ENCODE assay signal across 14 cellular contexts in genomic region chr4:143287571-143287923, GRCh38. TPM values are rescaled to one million over a fixed set of nuclear protein-coding genes. Genes with fewer than 3 reads are reported as not detected.
DNase-seq lines count a peak whose midpoint lies in the region; ATAC-seq and TF ChIP-seq lines count a peak whose summit lies in the region.
"Had no signal": no experiment of that assay in that cellular context is flagged by ENCODE, and none has a peak within 500 bp of the region (broad histone marks: within the 10 kb centered on the region; RNA-seq: fewer than 3 reads in every experiment).

No MANE protein-coding gene starts in this region.

- H3K9ac ChIP-seq in GM23248 (peak overlapping the region; percentile 72), SK-N-SH (peak overlapping the region; percentile 35; the same call in 1 of the 2 replicates)
- H3K9ac ChIP-seq: BLaER1 treated with 17β-estradiol and CSF1 and Interleukin-3, amounts not matched to agents 10 nM and 100 nM had no signal

- H3K9me2 ChIP-seq in GM23248 (ENCODE audit: insufficient read depth) (no peaks in the 10 kb centered on the region), SK-N-SH (no peaks in the 10 kb centered on the region)

- H3K36me3 ChIP-seq in GM23248 (ENCODE audit: low read depth) (no peaks in the 10 kb centered on the region), SK-N-SH (replicated peaks in 1 of 2; ENCODE audit: control insufficient read depth in 1 of 2, insufficient read depth in 2 of 2, low read length in 1 of 2) (no peaks in the 10 kb centered on the region), WERI-Rb-1 (no peaks in the 10 kb centered on the region)
- H3K36me3 ChIP-seq in naive thymus-derived CD4-positive, alpha-beta T cell (ENCODE audit: control insufficient read depth in 2 of 3, insufficient read depth in 3 of 3, low read length in 3 of 3) = no peaks in the 10 kb centered on the region
- H3K36me3 ChIP-seq: BLaER1 treated with 17β-estradiol and CSF1 and Interleukin-3, amounts not matched to agents 10 nM and 100 nM; MG63 had no signal

- peak overlapping the region; percentile 93 for H2AFZ ChIP-seq in GM23248
- peak overlapping the region; percentile 82; the same call in 1 of the 2 replicates for H2AFZ ChIP-seq in SK-N-SH (ENCODE audit: low read depth)

- 65 to 68% methylated on average over 3 of the region's 3 CpGs for WGBS in GM23248 (ENCODE audit: low coverage in 1 of 2, low lambda C conversion rate in 2 of 2, missing lambda C conversion rate in 2 of 2), 2 experiments
- WGBS in SK-N-SH (ENCODE audit: low lambda C conversion rate) = 78% methylated on average over 3 of the region's 3 CpGs

- H3K27me3 ChIP-seq in GM23248 (replicated peaks; ENCODE audit: insufficient read depth) (no peaks in the 10 kb centered on the region), SK-N-SH (ENCODE audit: insufficient read depth) (no peaks in the 10 kb centered on the region), WERI-Rb-1 (ENCODE audit: insufficient read depth, low read depth, severe bottlenecking) (no peaks in the 10 kb centered on the region)
- no peaks in the 10 kb centered on the region for H3K27me3 ChIP-seq in naive thymus-derived CD4-positive, alpha-beta T cell (ENCODE audit: control insufficient read depth in 2 of 2, insufficient read depth in 2 of 2, low read length in 2 of 2)
- H3K27me3 ChIP-seq: BLaER1 treated with 17β-estradiol and CSF1 and Interleukin-3, amounts not matched to agents 10 nM and 100 nM; MG63 had no signal

- H3K27ac ChIP-seq in GM23248 (peak overlapping the region; percentile 83), SK-N-SH (ENCODE audit: low read depth in 2 of 2, low read length in 1 of 2) (peak overlapping the region; percentile 84 to 93; a peak in 3 of 4 replicates), skin epidermis (peak overlapping the region in 17 of 21 experiments; percentile 22 to 79 (median 55)), WERI-Rb-1 (no peak overlapping the region)
- H3K27ac ChIP-seq in naive thymus-derived CD4-positive, alpha-beta T cell (ENCODE audit: low read depth, low read length) = no peak overlapping the region
- H3K27ac ChIP-seq: BLaER1 treated with 17β-estradiol and CSF1 and Interleukin-3, amounts not matched to agents 10 nM and 100 nM had no signal

- no peak for ATAC-seq in naive thymus-derived CD4-positive, alpha-beta T cell
- no peak for ATAC-seq in GM21717 (IDR thresholded peaks at IDR 0.05; ENCODE audit: unreplicated experiment)
- ATAC-seq: activated T-cell treated with anti-CD3 and anti-CD28 coated beads, Interleukin-2, amount 50 U/mL, for 72 hours had no signal

- TF ChIP-seq EP300 in SK-N-SH (IDR thresholded peaks at IDR 0.05; ENCODE audit: borderline replicate concordance in 1 of 2, low read depth in 1 of 2, low read length in 1 of 2) = no peak

- intact Hi-C loops in naive thymus-derived CD4-positive, alpha-beta T cell (cut with micrococcal nuclease) = no loop called here

- H3K4me3 Mint-ChIP-seq in naive thymus-derived CD4-positive, alpha-beta T cell = no peak overlapping the region
- H3K4me3 Mint-ChIP-seq: activated T-cell treated with anti-CD3 and anti-CD28 coated beads, Interleukin-2, amount 50 U/mL, for 72 hours had no signal

- H3K4me3 ChIP-seq in GM23248 (peak overlapping the region; percentile 63), SK-N-SH (ENCODE audit: low read depth in 2 of 2, low read length in 1 of 2) (0 out of 4 replicates have a peak overlapping the region, but pooled peaks of 1 of the 2 experiments have one; percentile 12), skin epidermis (no peak overlapping the region), WERI-Rb-1 (ENCODE audit: low read depth, low read length) (no peak overlapping the region)
- H3K4me3 ChIP-seq in naive thymus-derived CD4-positive, alpha-beta T cell (ENCODE audit: low read length) = no peak overlapping the region
- H3K4me3 ChIP-seq: BLaER1 treated with 17β-estradiol and CSF1 and Interleukin-3, amounts not matched to agents 10 nM and 100 nM; MG63 had no signal

- H3K79me2 ChIP-seq in GM23248 (ENCODE audit: insufficient read depth) (no peaks in the 10 kb centered on the region), SK-N-SH (ENCODE audit: insufficient read depth) (no peaks in the 10 kb centered on the region)

- no peaks in the 10 kb centered on the region for H3K9me3 ChIP-seq in GM23248 (ENCODE audit: low read depth)
- no peaks in the 10 kb centered on the region for H3K9me3 ChIP-seq in SK-N-SH
- no peaks in the 10 kb centered on the region for H3K9me3 ChIP-seq in naive thymus-derived CD4-positive, alpha-beta T cell (ENCODE audit: control insufficient read depth in 2 of 3, low read length in 3 of 3)
- no peaks in the 10 kb centered on the region for H3K9me3 ChIP-seq in WERI-Rb-1 (ENCODE audit: severe bottlenecking)
- H3K9me3 ChIP-seq: BLaER1 treated with 17β-estradiol and CSF1 and Interleukin-3, amounts not matched to agents 10 nM and 100 nM; MG63 had no signal

- no peak for TF ChIP-seq RAD21 in SK-N-SH (IDR thresholded peaks at IDR 0.05; ENCODE audit: low read length)

- TF ChIP-seq CTCF in SK-N-SH (IDR thresholded peaks at IDR 0.05) (no peak), WERI-Rb-1 (IDR thresholded peaks at IDR 0.05; ENCODE audit: low read depth, low read length) (no peak)

- no peak overlapping the region for H3K27ac Mint-ChIP-seq in naive thymus-derived CD4-positive, alpha-beta T cell
- H3K27ac Mint-ChIP-seq: activated T-cell treated with anti-CD3 and anti-CD28 coated beads, Interleukin-2, amount 50 U/mL, for 72 hours had no signal

- H3K4me2 ChIP-seq in GM23248 (ENCODE audit: unreplicated experiment) (peak overlapping the region; percentile 80), SK-N-SH (peak overlapping the region; percentile 60; the same call in 1 of the 2 replicates)
- H3K4me2 ChIP-seq: BLaER1 treated with 17β-estradiol and CSF1 and Interleukin-3, amounts not matched to agents 10 nM and 100 nM had no signal

- POLR2A ChIA-PET in SK-N-SH (lab: Yijun Ruan, JAX) = no interaction called here
- POLR2A ChIA-PET in naive thymus-derived CD4-positive, alpha-beta T cell (lab: Charles Lee) = no interaction called here

- no peaks in the 10 kb centered on the region for H3K36me3 Mint-ChIP-seq in naive thymus-derived CD4-positive, alpha-beta T cell

- H3K9me3 Mint-ChIP-seq in naive thymus-derived CD4-positive, alpha-beta T cell = no peaks in the 10 kb centered on the region
- H3K9me3 Mint-ChIP-seq: activated T-cell treated with anti-CD3 and anti-CD28 coated beads, Interleukin-2, amount 50 U/mL, for 72 hours had no signal

- peaks cover 0 to 7% (median 4%) of the 10 kb centered on the region in 5 donors for H3K27me3 Mint-ChIP-seq in naive thymus-derived CD4-positive, alpha-beta T cell

- in situ Hi-C loops in GM23248 (cut with MboI) = no loop called here

- H3K4me1 Mint-ChIP-seq in naive thymus-derived CD4-positive, alpha-beta T cell = no peaks in the 10 kb centered on the region

- CTCF ChIA-PET in SK-N-SH (lab: Yijun Ruan, JAX) = interaction anchor here (0.7 kb wide), 1 partner anchor 15 kb away, joined by 3 read pairs; no protein-coding TSS in a partner anchor
- CTCF ChIA-PET in naive thymus-derived CD4-positive, alpha-beta T cell (lab: Charles Lee) = no interaction called here

- H3K4me1 ChIP-seq in GM23248 (ENCODE audit: insufficient read depth) = peaks cover 19% of the 10 kb centered on the region
- H3K4me1 ChIP-seq in SK-N-SH (ENCODE audit: control insufficient read depth in 1 of 2, insufficient read depth in 2 of 2, low read depth in 1 of 2, low read length in 1 of 2) = peaks cover 4 to 21% of the 10 kb centered on the region in 2 experiments
- H3K4me1 ChIP-seq in naive thymus-derived CD4-positive, alpha-beta T cell (ENCODE audit: control insufficient read depth in 2 of 2, insufficient read depth in 2 of 2, low read length in 2 of 2) = no peaks in the 10 kb centered on the region
- H3K4me1 ChIP-seq: BLaER1 treated with 17β-estradiol and CSF1 and Interleukin-3, amounts not matched to agents 10 nM and 100 nM had no signal

- H3F3A ChIP-seq in GM23248 (ENCODE audit: insufficient read depth) = peaks cover 22% of the 10 kb centered on the region
- H3F3A ChIP-seq in SK-N-SH (replicated peaks; ENCODE audit: insufficient read depth) = peaks cover 17% of the 10 kb centered on the region

- H4K20me1 ChIP-seq in GM23248 (ENCODE audit: insufficient read depth) = no peaks in the 10 kb centered on the region
- H4K20me1 ChIP-seq in SK-N-SH (ENCODE audit: insufficient read depth) = no peaks in the 10 kb centered on the region
- H4K20me1 ChIP-seq: BLaER1 treated with 17β-estradiol and CSF1 and Interleukin-3, amounts not matched to agents 10 nM and 100 nM had no signal

- DNase-seq in GM23248 = no peak
- DNase-seq in SK-N-SH = no peak
- peak; percentile 6 for DNase-seq in foreskin melanocyte
- DNase-seq in naive thymus-derived CD4-positive, alpha-beta T cell = no peak
- no peak for DNase-seq in NCI-H748 (lab: John Stamatoyannopoulos, UW; ENCODE audit: unreplicated experiment)
- DNase-seq in WERI-Rb-1 = no peak
- DNase-seq: activated CD4-positive, alpha-beta T cell treated with anti-CD3 and anti-CD28 coated beads for 4 hours; activated T-cell treated with anti-CD3 and anti-CD28 coated beads, Interleukin-2, amount 50 U/mL, for 72 hours; DND-41; MG63; NCI-H2081 treated with DMSO at 0.1 percent for 48 hours had no signal

TF ChIP-seq in SK-N-SH, 30 proteins besides CTCF, POLR2A, EP300 and RAD21:
- TF ChIP-seq MEF2A (IDR thresholded peaks at IDR 0.05; ENCODE audit: borderline replicate concordance, low read depth) (no peak), RXRA (IDR thresholded peaks at IDR 0.05; ENCODE audit: borderline replicate concordance, low read depth) (no peak), FOSL2 (IDR thresholded peaks at IDR 0.05; ENCODE audit: borderline replicate concordance, low read depth) (no peak)
TF ChIP-seq in SK-N-SH: peak in this region for 0.

RNA-seq across cellular contexts. Expression of gene GAB1, which starts 49.1 kb away (rescaled TPM):
- 6.3 and 7.1 TPM in 2 replicates for total RNA-seq in GM23248 (2014; rRNA removed; shearing (Covaris generic))
- polyA plus RNA-seq in GM23248 (2016; fragmentation: Nextera tagmentation; extraction: Ambion mirVana) = 1.8 and 2.0 TPM in 2 replicates
- 3.7 and 4.4 TPM in 2 replicates for polyA plus RNA-seq in SK-N-SH (2012; rRNA removed)
- 4.0 and 4.1 TPM in 2 replicates for polyA plus RNA-seq in SK-N-SH (2012; cell fraction: cytosol; rRNA removed)
- 6.2 and 7.7 TPM in 2 replicates for polyA plus RNA-seq in SK-N-SH (2012; cell fraction: nucleus; rRNA removed)
- total RNA-seq in naive thymus-derived CD4-positive, alpha-beta T cell = 1 to 10 TPM in 2 of 5 experiments, under 1 TPM in 2, not detected in 1; 0.67 to 6.4 (median 2.2) TPM
- not detected for polyA plus RNA-seq in naive thymus-derived CD4-positive, alpha-beta T cell

Comparison
In these comparisons a context has a peak if more than half of its experiments do, and no peak if none do; other contexts are left out.
1. H3K27ac ChIP-seq: peak in GM23248 (single experiment), SK-N-SH (2 of 2) and skin epidermis (17 of 21); none in naive thymus-derived CD4-positive, alpha-beta T cell (single experiment) and WERI-Rb-1 (single experiment).